Comparison of ENCODE assay signal across 8 cellular contexts in genomic region chr13:41457589-41458186, GRCh38. TPM values are rescaled to one million over a fixed set of nuclear protein-coding genes. Genes with fewer than 3 reads are reported as not detected.
DNase-seq lines count a peak whose midpoint lies in the region; ATAC-seq and TF ChIP-seq lines count a peak whose summit lies in the region.

No MANE protein-coding gene starts in this region.

- H3K27ac ChIP-seq in SJSA1, result no peak overlapping the region
- peak overlapping the region; percentile 77 to 97 for H3K27ac ChIP-seq in lung (ENCODE audit: low read depth in 1 of 2, low read length in 1 of 2)
- H3K27ac ChIP-seq in temporal lobe (ENCODE audit: low read depth, low read length), result peak overlapping the region; percentile 90

- DNase-seq in GM12864 (ENCODE audit: low read depth) (no peak), SJSA1 (ENCODE audit: low read depth in 1 of 2, low spot score in 2 of 2) (no peak), cardiac fibroblast (ENCODE audit: low read depth in 2 of 2) (no peak), lung (ENCODE audit: low spot score) (peak; percentile 33), GOT3 (lab: John Stamatoyannopoulos, UW) (no peak)

- WGBS in lung, 2 donors, result 0 to 1% methylated on average over 45 to 56 of the region's 56 CpGs

- H3K9me3 ChIP-seq in SJSA1 (replicated peaks), result no peaks in the 10 kb centered on the region
- peaks cover 0 to 3% of the 10 kb centered on the region in 2 donors for H3K9me3 ChIP-seq in lung (ENCODE audit: control insufficient read depth in 2 of 2, insufficient read depth in 1 of 2, low read length in 1 of 2)

- peaks cover 15% of the 10 kb centered on the region for H3K4me1 ChIP-seq in SJSA1 (replicated peaks)
- peaks cover 0 to 11% of the 10 kb centered on the region in 2 donors for H3K4me1 ChIP-seq in lung (ENCODE audit: control insufficient read depth in 2 of 2, insufficient read depth in 2 of 2, low read length in 2 of 2)

- no peaks in the 10 kb centered on the region for H3K36me3 ChIP-seq in SJSA1
- peaks cover 0 to 6% of the 10 kb centered on the region in 2 donors for H3K36me3 ChIP-seq in lung (ENCODE audit: control insufficient read depth in 2 of 2, insufficient read depth in 2 of 2, low read length in 2 of 2)

- ATAC-seq in HG02588 (IDR thresholded peaks at IDR 0.05; ENCODE audit: unreplicated experiment), result peak; percentile 26
- no peak for ATAC-seq in lung (ENCODE audit: insufficient read depth, low FRiP score)
- no peak for ATAC-seq in GM21367 (IDR thresholded peaks at IDR 0.05; ENCODE audit: unreplicated experiment)

- TF ChIP-seq CTCF in GM12864 (IDR thresholded peaks at IDR 0.05; ENCODE audit: low read depth, low read length, missing control alignments), result no peak
- TF ChIP-seq CTCF in cardiac fibroblast (IDR thresholded peaks at IDR 0.05; ENCODE audit: low read depth, low read length), result no peak
- TF ChIP-seq CTCF in lung (IDR thresholded peaks at IDR 0.05; ENCODE audit: control extremely low read depth, extremely low read depth), result no peak

- H3K27me3 ChIP-seq in SJSA1 (replicated peaks), result no peaks in the 10 kb centered on the region
- H3K27me3 ChIP-seq in lung (ENCODE audit: control insufficient read depth, insufficient read depth), result no peaks in the 10 kb centered on the region

- H3K4me3 ChIP-seq in GM12864 (ENCODE audit: low read depth, low read length) (peak overlapping the region; percentile 56), SJSA1 (peak overlapping the region; percentile 46), cardiac fibroblast (replicated peaks in 1 of 2; ENCODE audit: low read depth in 2 of 2, low read length in 2 of 2) (peak overlapping the region; percentile 44 to 72), lung (peak overlapping the region; percentile 96)

RNA-seq across cellular contexts. Expression of gene RGCC, which starts 0.3 kb away (rescaled TPM):
- total RNA-seq in SJSA1 (2014; rRNA removed; shearing (Covaris generic)), result 0.34 and 3.1 TPM in 2 replicates
- total RNA-seq in lung (100 to 1,000 TPM; 309 to 359 TPM), temporal lobe (25.8 TPM)
- 100 to 1,000 TPM; 167 to 275 TPM for polyA plus RNA-seq in lung

Comparison
In these comparisons a context has a peak if more than half of its experiments do, and no peak if none do; other contexts are left out.
1. H3K4me3 ChIP-seq: peak in every context shown above with its lines; median percentile 96 in lung; 58 in cardiac fibroblast; 56 in GM12864; 46 in SJSA1.
2. RNA of gene RGCC, which starts 0.3 kb away (total RNA-seq): 309 to 359 TPM in lung; 25.8 TPM in temporal lobe (single experiment) and 0.34 to 3.1 TPM in SJSA1; every median in the first group is over 10 times any median in the second.